ENCODE assay signal across 8 cellular contexts in the genomic region with DNA sequence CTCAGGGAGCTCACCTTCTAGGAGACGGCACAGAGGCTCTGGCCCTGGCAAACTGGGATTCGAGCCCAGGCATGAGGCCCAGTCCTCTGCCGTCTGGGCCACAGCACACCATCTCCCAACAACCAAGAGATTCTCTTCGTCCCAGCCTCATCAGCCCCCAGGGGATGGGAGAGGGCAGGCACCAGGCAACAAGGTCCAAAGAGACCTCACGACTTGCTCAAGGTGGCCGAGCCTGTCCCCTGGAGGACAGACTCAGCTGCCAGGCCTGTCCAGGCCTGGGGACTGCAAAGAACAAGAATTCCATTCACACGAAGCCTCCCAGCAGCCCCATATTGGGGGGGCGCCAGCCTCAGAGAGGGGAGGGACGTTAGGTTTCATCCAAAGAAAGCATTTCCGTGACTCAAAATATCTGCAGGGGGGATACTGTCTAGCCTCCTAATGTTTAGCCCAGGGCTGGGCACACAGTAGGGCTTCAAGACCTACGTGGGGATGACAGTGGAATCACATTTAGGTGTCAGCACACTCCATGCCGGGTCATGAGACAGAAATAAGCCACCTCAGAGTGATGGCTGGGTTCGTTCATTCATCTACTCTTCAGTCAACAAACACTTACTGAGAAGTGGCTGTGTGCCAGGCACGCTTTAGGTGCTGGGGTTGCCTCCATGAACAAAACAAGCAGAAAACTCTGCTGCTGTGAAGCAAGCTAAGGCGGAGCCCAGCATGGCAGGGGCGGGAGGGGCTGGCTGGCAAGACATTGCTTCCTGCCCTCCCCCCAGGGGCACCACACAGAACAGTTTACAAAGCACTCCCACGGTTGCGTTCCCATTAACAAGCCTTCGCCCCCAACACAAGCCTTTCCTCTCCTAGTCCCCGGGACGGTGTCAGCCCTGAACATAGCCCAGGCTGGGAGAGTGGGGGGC. TPM values are rescaled to one million over a fixed set of nuclear protein-coding genes. Genes with fewer than 3 reads are reported as not detected.
A peak's percentile ranks its signal among the peaks of the same experiment; 100 is the strongest.
DNase-seq lines count a peak whose midpoint lies in the region; ATAC-seq and TF ChIP-seq lines count a peak whose summit lies in the region.

No MANE protein-coding gene starts in this region.

- peak overlapping the region; percentile 54 for H3K27ac ChIP-seq in 22Rv1
- peak overlapping the region in 3 of 4 donors; percentile 56 to 69 (median 65) for H3K27ac ChIP-seq in esophagus muscularis mucosa (replicated peaks in 1 of 4)

- H3K36me3 Mint-ChIP-seq in activated CD4-positive, alpha-beta memory T cell treated with anti-CD3 and anti-CD28 coated beads, Interleukin-2, amount 10 ng/mL, durations not matched to agents 7 days and 5 days (ENCODE audit: low read depth), result no peaks in the 10 kb centered on the region
- peaks cover 26% of the 10 kb centered on the region for H3K36me3 Mint-ChIP-seq in stimulated activated effector memory CD8-positive, alpha-beta T cell treated with anti-CD3 and anti-CD28 coated beads, Interleukin-12 subunit alpha, Interleukin-12 subunit beta, amount 100 ng/mL, for 72 hours

- peak; percentile 59 for DNase-seq in LNCaP clone FGC (ENCODE audit: low read depth)
- peak; percentile 63 for DNase-seq in activated CD4-positive, alpha-beta memory T cell treated with anti-CD3 and anti-CD28 coated beads, Interleukin-2, amount 10 ng/mL, durations not matched to agents 7 days and 5 days
- DNase-seq in esophagus muscularis mucosa (ENCODE audit: extremely low spot score), result no peak
- peak in 1 of 2 donors; percentile 64 for DNase-seq in stimulated activated effector memory CD8-positive, alpha-beta T cell treated with anti-CD3 and anti-CD28 coated beads, Interleukin-12 subunit alpha, Interleukin-12 subunit beta, amount 100 ng/mL, for 72 hours (ENCODE audit: low spot score in 2 of 2)
- no peak for DNase-seq in GM19238 (ENCODE audit: insufficient read length, low spot score)

- peak overlapping the region; percentile 38 for H3K4me3 Mint-ChIP-seq in activated CD4-positive, alpha-beta memory T cell treated with anti-CD3 and anti-CD28 coated beads, Interleukin-2, amount 10 ng/mL, durations not matched to agents 7 days and 5 days
- peak overlapping the region; percentile 76 for H3K4me3 Mint-ChIP-seq in stimulated activated effector memory CD8-positive, alpha-beta T cell treated with anti-CD3 and anti-CD28 coated beads, Interleukin-12 subunit alpha, Interleukin-12 subunit beta, amount 100 ng/mL, for 72 hours

- peaks cover 17% of the 10 kb centered on the region for H3K27me3 Mint-ChIP-seq in activated CD4-positive, alpha-beta memory T cell treated with anti-CD3 and anti-CD28 coated beads, Interleukin-2, amount 10 ng/mL, durations not matched to agents 7 days and 5 days

- WGBS in esophagus muscularis mucosa, result 51% methylated on average over 11 of the region's 21 CpGs

- no peak overlapping the region for H3K4me3 ChIP-seq in LNCaP clone FGC (ENCODE audit: low read depth, low read length)
- H3K4me3 ChIP-seq in esophagus muscularis mucosa, result no peak overlapping the region

- TF ChIP-seq POLR2A in esophagus muscularis mucosa (IDR thresholded peaks at IDR 0.05; ENCODE audit: low read depth), result no peak

- POLR2A ChIA-PET in activated CD4-positive, alpha-beta memory T cell treated with anti-CD3 and anti-CD28 coated beads, Interleukin-2, amount 10 ng/mL, durations not matched to agents 7 days and 5 days (lab: Charles Lee), result interaction anchor here (1.0 to 11.7 kb wide), 8 partner anchors 9 to 68 kb away, joined by 3 to 155 read pairs (median 15); a partner anchor contains a TSS

- H3K4me1 Mint-ChIP-seq in activated CD4-positive, alpha-beta memory T cell treated with anti-CD3 and anti-CD28 coated beads, Interleukin-2, amount 10 ng/mL, durations not matched to agents 7 days and 5 days, result peaks cover 55% of the 10 kb centered on the region
- H3K4me1 Mint-ChIP-seq in stimulated activated effector memory CD8-positive, alpha-beta T cell treated with anti-CD3 and anti-CD28 coated beads, Interleukin-12 subunit alpha, Interleukin-12 subunit beta, amount 100 ng/mL, for 72 hours, result peaks cover 75% of the 10 kb centered on the region

- intact Hi-C loops in esophagus muscularis mucosa (cut with DNase I), result no loop called here

- no peaks in the 10 kb centered on the region for H3K9me3 ChIP-seq in esophagus muscularis mucosa

- peaks cover 0 to 16% (median 0%) of the 10 kb centered on the region in 4 donors for H3K27me3 ChIP-seq in esophagus muscularis mucosa

- CTCF ChIA-PET in activated CD4-positive, alpha-beta memory T cell treated with anti-CD3 and anti-CD28 coated beads, Interleukin-2, amount 10 ng/mL, durations not matched to agents 7 days and 5 days (lab: Charles Lee), result interaction anchor here (2.5 kb wide), 1 partner anchor 13 kb away, joined by 10 read pairs; a partner anchor contains a TSS

- no peak for TF ChIP-seq CTCF in 22Rv1 (IDR thresholded peaks at IDR 0.05)
- no peak for TF ChIP-seq CTCF in LNCaP clone FGC (IDR thresholded peaks at IDR 0.05; ENCODE audit: control insufficient read depth, extremely low read depth, insufficient read depth)
- no peak for TF ChIP-seq CTCF in esophagus muscularis mucosa (IDR thresholded peaks at IDR 0.05)

- no peak for ATAC-seq in stimulated activated effector memory CD8-positive, alpha-beta T cell treated with anti-CD3 and anti-CD28 coated beads, Interleukin-12 subunit alpha, Interleukin-12 subunit beta, amount 100 ng/mL, for 72 hours
- ATAC-seq in GM19324 (IDR thresholded peaks at IDR 0.05; ENCODE audit: low FRiP score, unreplicated experiment) (no peak), GM18873 (IDR thresholded peaks at IDR 0.05; ENCODE audit: low FRiP score, unreplicated experiment) (no peak)

- no peaks in the 10 kb centered on the region for H3K9me3 Mint-ChIP-seq in activated CD4-positive, alpha-beta memory T cell treated with anti-CD3 and anti-CD28 coated beads, Interleukin-2, amount 10 ng/mL, durations not matched to agents 7 days and 5 days
- no peaks in the 10 kb centered on the region for H3K9me3 Mint-ChIP-seq in stimulated activated effector memory CD8-positive, alpha-beta T cell treated with anti-CD3 and anti-CD28 coated beads, Interleukin-12 subunit alpha, Interleukin-12 subunit beta, amount 100 ng/mL, for 72 hours

- H3K36me3 ChIP-seq in esophagus muscularis mucosa, result no peaks in the 10 kb centered on the region

- H3K4me1 ChIP-seq in esophagus muscularis mucosa, result peaks cover 54 to 66% (median 55%) of the 10 kb centered on the region in 4 donors

- no peak for TF ChIP-seq EP300 in esophagus muscularis mucosa (IDR thresholded peaks at IDR 0.05)

- peak overlapping the region; percentile 56 for H3K27ac Mint-ChIP-seq in activated CD4-positive, alpha-beta memory T cell treated with anti-CD3 and anti-CD28 coated beads, Interleukin-2, amount 10 ng/mL, durations not matched to agents 7 days and 5 days
- peak overlapping the region; percentile 91 for H3K27ac Mint-ChIP-seq in stimulated activated effector memory CD8-positive, alpha-beta T cell treated with anti-CD3 and anti-CD28 coated beads, Interleukin-12 subunit alpha, Interleukin-12 subunit beta, amount 100 ng/mL, for 72 hours

RNA-seq across cellular contexts. Expression of a gene that starts 1.2 kb away (rescaled TPM):
- 1 to 10 TPM in 1 of 2 experiments, under 1 TPM in 1; 0.76 to 1.1 TPM for total RNA-seq in activated CD4-positive, alpha-beta memory T cell treated with anti-CD3 and anti-CD28 coated beads, Interleukin-2, amount 10 ng/mL, durations not matched to agents 7 days and 5 days
- 1 to 10 TPM in 2 of 4 donors, under 1 TPM in 2; 0.83 to 1.9 (median 1.2) TPM for total RNA-seq in esophagus muscularis mucosa

RNA-seq across cellular contexts. Expression of a gene that starts 11.6 kb away (rescaled TPM):
- 10 to 100 TPM; 56.9 to 57.1 TPM for total RNA-seq in activated CD4-positive, alpha-beta memory T cell treated with anti-CD3 and anti-CD28 coated beads, Interleukin-2, amount 10 ng/mL, durations not matched to agents 7 days and 5 days
- total RNA-seq in esophagus muscularis mucosa, result 10 to 100 TPM; 34.0 to 51.0 (median 48.0) TPM

RNA-seq across cellular contexts. Expression of a gene that starts 12.8 kb away (rescaled TPM):
- total RNA-seq in activated CD4-positive, alpha-beta memory T cell treated with anti-CD3 and anti-CD28 coated beads, Interleukin-2, amount 10 ng/mL, durations not matched to agents 7 days and 5 days, result 100 to 1,000 TPM; 285 to 310 TPM
- total RNA-seq in esophagus muscularis mucosa, result 1 to 10 TPM in 3 of 4 donors, under 1 TPM in 1; 0.57 to 2.8 (median 1.2) TPM

RNA-seq across cellular contexts. Expression of a gene that starts 15.0 kb away (rescaled TPM):
- total RNA-seq in activated CD4-positive, alpha-beta memory T cell treated with anti-CD3 and anti-CD28 coated beads, Interleukin-2, amount 10 ng/mL, durations not matched to agents 7 days and 5 days, result 100 to 1,000 TPM; 308 to 315 TPM
- 10 to 100 TPM; 56.9 to 87.3 (median 78.7) TPM for total RNA-seq in esophagus muscularis mucosa

RNA-seq across cellular contexts. Expression of a gene that starts 20.8 kb away (rescaled TPM):
- 100 to 1,000 TPM; 398 to 401 TPM for total RNA-seq in activated CD4-positive, alpha-beta memory T cell treated with anti-CD3 and anti-CD28 coated beads, Interleukin-2, amount 10 ng/mL, durations not matched to agents 7 days and 5 days
- 1 to 10 TPM; 2.4 to 8.9 (median 3.6) TPM for total RNA-seq in esophagus muscularis mucosa

Comparison
In these comparisons a context has a peak if more than half of its experiments do, and no peak if none do; other contexts are left out.
1. DNase-seq: peak in LNCaP clone FGC (single experiment) and activated CD4-positive, alpha-beta memory T cell treated with anti-CD3 and anti-CD28 coated beads, Interleukin-2, amount 10 ng/mL, durations not matched to agents 7 days and 5 days (single experiment); none in esophagus muscularis mucosa (single experiment) and GM19238 (single experiment).
2. RNA of a gene that starts 12.8 kb away (total RNA-seq): 285 to 310 TPM in activated CD4-positive, alpha-beta memory T cell treated with anti-CD3 and anti-CD28 coated beads, Interleukin-2, amount 10 ng/mL, durations not matched to agents 7 days and 5 days; 0.57 to 2.8 TPM in esophagus muscularis mucosa; every median in the first group is over 10 times any median in the second.